8 cellular contexts compared by ENCODE assay signal in the genomic region with DNA sequence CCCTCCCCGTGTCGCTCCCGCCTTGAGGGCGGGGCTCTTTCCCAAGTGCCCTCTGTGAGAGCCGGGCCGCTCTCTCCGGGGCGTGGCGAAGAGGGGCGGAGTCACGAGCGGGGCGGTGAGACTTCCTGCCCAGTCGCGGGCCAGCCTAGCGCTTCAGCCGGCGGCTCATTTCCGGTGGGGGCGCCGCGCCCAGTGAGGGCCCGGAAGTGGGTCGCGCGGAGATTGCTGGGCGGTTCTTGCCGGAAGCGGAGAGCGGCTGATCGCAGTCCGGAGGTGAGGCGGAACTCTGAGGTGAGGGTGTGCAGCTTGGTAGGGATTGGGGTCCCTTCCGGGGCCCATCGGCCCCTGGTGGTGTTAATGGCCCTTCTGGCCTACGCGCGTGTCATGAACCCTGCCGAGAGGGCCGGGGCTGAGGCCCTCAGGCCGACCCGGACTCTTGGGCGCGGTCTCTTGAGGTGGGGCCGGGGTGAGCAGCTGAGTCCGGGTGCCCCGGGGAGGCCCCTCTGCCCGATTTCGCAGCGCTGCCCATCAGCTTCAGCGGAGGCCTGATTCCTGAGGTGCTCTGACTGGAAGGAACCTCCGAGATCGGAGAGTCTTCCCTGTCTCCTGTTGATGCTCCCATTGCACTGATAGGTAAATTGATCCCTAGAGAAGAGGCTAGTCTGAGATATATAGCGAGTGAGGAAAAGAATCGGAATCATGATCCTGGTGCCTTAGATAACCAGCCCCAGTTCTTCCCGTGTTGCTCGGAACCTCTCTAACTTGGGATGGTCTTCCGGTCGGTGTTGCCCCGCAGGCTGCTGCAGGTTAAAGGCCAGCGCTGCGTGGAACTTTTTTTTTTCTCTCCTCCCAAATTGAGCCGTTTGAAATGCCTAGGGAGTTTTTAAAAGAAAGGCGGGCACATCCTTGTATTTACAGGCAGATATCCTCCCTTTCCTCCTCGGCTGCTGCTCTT. TPM values are rescaled to one million over a fixed set of nuclear protein-coding genes. Genes with fewer than 3 reads are reported as not detected.
DNase-seq lines count a peak whose midpoint lies in the region; ATAC-seq and TF ChIP-seq lines count a peak whose summit lies in the region.

A gene with protein sequence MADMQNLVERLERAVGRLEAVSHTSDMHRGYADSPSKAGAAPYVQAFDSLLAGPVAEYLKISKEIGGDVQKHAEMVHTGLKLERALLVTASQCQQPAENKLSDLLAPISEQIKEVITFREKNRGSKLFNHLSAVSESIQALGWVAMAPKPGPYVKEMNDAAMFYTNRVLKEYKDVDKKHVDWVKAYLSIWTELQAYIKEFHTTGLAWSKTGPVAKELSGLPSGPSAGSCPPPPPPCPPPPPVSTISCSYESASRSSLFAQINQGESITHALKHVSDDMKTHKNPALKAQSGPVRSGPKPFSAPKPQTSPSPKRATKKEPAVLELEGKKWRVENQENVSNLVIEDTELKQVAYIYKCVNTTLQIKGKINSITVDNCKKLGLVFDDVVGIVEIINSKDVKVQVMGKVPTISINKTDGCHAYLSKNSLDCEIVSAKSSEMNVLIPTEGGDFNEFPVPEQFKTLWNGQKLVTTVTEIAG (plus strand): TSS at position 219 of the 955 bp plus-strand sequence. CDS start 18,618 bp downstream, outside the sequence.

- H3K27ac Mint-ChIP-seq in Caco-2 (ENCODE audit: unreplicated experiment): peak within 1 kb of the TSS; percentile 96

- no peaks in the 10 kb centered on the region for H3K36me3 ChIP-seq in Caco-2 (ENCODE audit: control insufficient read depth, insufficient read depth, low read length)
- peaks cover 7% of the 10 kb centered on the region for H3K36me3 ChIP-seq in HUES48 (ENCODE audit: control insufficient read depth, insufficient read depth, low read length)
- peaks cover 20% of the 10 kb centered on the region for H3K36me3 ChIP-seq in OCI-LY1 (ENCODE audit: insufficient read depth, low read length)
- H3K36me3 ChIP-seq in mesodermal cell (ENCODE audit: control insufficient read depth, insufficient read depth, low read length): peaks cover 42% of the 10 kb centered on the region

- no peak for TF ChIP-seq CTCF in Caco-2 (IDR thresholded peaks at IDR 0.05; ENCODE audit: insufficient read depth in 1 of 2, low read depth in 1 of 2, low read length in 1 of 2, severe bottlenecking in 1 of 2, unreplicated experiment in 1 of 2)
- TF ChIP-seq CTCF in OCI-LY1 (IDR thresholded peaks at IDR 0.05; ENCODE audit: low read length): no peak

- TSS peak; percentile 73 for BruUV-seq in Caco-2 (replicated peaks; lab: Mats Ljungman, UMichigan)

- in situ Hi-C loops in endometrial microvascular endothelial cells (cut with HindIII; ENCODE audit: inconsistent ontology term, low pct_unique_long_range_greater_than_20kb, low sequenced_read_pairs): no loop called here

- 1% methylated on average over 52 to 62 of the region's 65 CpGs for WGBS in mesodermal cell (ENCODE audit: insufficient coverage in 2 of 2), 2 experiments

- peaks cover 24% of the 10 kb centered on the region for H3K4me1 Mint-ChIP-seq in Caco-2 (ENCODE audit: low read depth, unreplicated experiment)

- peak within 1 kb of the TSS; percentile 95 for H3K4me2 ChIP-seq in OCI-LY1 (ENCODE audit: low read length)

- intact Hi-C loops in Caco-2 (cut with micrococcal nuclease; ENCODE audit: unreplicated experiment): no loop called here

- H3K4me3 ChIP-seq in Caco-2 (ENCODE audit: low read depth, low read length) (peak within 1 kb of the TSS; percentile 81), HUES48 (ENCODE audit: low read depth, low read length) (peak within 1 kb of the TSS; percentile 99), OCI-LY1 (ENCODE audit: low read depth, low read length, poor library complexity, severe bottlenecking) (peak within 1 kb of the TSS; percentile 82), mesodermal cell (ENCODE audit: extremely low read depth, insufficient read depth, low read length, poor library complexity, severe bottlenecking) (peak within 1 kb of the TSS; percentile 99)

- POLR2A ChIA-PET in Caco-2 (lab: Charles Lee): interaction anchor here (0.6 to 1.2 kb wide), 4 partner anchors 15 to 662 kb away, joined by 3 to 13 read pairs (median 5); a partner anchor contains a TSS

- peak within 1 kb of the TSS; percentile 99 for H3K9ac ChIP-seq in HUES48 (ENCODE audit: low read depth, low read length)
- H3K9ac ChIP-seq in OCI-LY1 (ENCODE audit: low read length): peak within 1 kb of the TSS; percentile 97

- no peaks in the 10 kb centered on the region for H3K27me3 ChIP-seq in Caco-2 (replicated peaks; ENCODE audit: control insufficient read depth, insufficient read depth, low read length)
- H3K27me3 ChIP-seq in HUES48 (ENCODE audit: control insufficient read depth, insufficient read depth, low read length): no peaks in the 10 kb centered on the region
- no peaks in the 10 kb centered on the region for H3K27me3 ChIP-seq in OCI-LY1 (ENCODE audit: insufficient read depth, low read length)

- H3K4me1 ChIP-seq in Caco-2 (peaks cover 5% of the 10 kb centered on the region; the same call in 1 of the 2 replicates), HUES48 (ENCODE audit: control insufficient read depth, insufficient read depth, low read length) (peaks cover 9% of the 10 kb centered on the region), OCI-LY1 (ENCODE audit: insufficient read depth, low read length, severe bottlenecking) (peaks cover 45% of the 10 kb centered on the region), mesodermal cell (ENCODE audit: control insufficient read depth, insufficient read depth, low read length, poor library complexity, severe bottlenecking) (peaks cover 31% of the 10 kb centered on the region)

- H2AFZ ChIP-seq in OCI-LY1 (ENCODE audit: low read length): no peak within 1 kb of the TSS

- peak within 1 kb of the TSS; percentile 83 for H3K4me3 Mint-ChIP-seq in Caco-2 (ENCODE audit: unreplicated experiment)

- no peaks in the 10 kb centered on the region for H3K9me3 Mint-ChIP-seq in Caco-2 (ENCODE audit: unreplicated experiment)

- H3K9me3 ChIP-seq in Caco-2: no peaks in the 10 kb centered on the region
- no peaks in the 10 kb centered on the region for H3K9me3 ChIP-seq in HUES48 (ENCODE audit: control insufficient read depth, insufficient read depth, low read length)
- H3K9me3 ChIP-seq in OCI-LY1 (ENCODE audit: low read length): no peaks in the 10 kb centered on the region
- H3K9me3 ChIP-seq in mesodermal cell (ENCODE audit: control insufficient read depth, low read length): no peaks in the 10 kb centered on the region

- peak; percentile 73 for ATAC-seq in GM21390 (IDR thresholded peaks at IDR 0.05; ENCODE audit: unreplicated experiment)

- H3K27ac ChIP-seq in HUES48 (ENCODE audit: low read depth, low read length) (peak within 1 kb of the TSS; percentile 100), OCI-LY1 (ENCODE audit: low read depth, low read length, poor library complexity, severe bottlenecking) (peak within 1 kb of the TSS; percentile 99), mesodermal cell (ENCODE audit: low read depth, low read length, severe bottlenecking) (peak within 1 kb of the TSS; percentile 93)

- H3F3A ChIP-seq in OCI-LY1 (ENCODE audit: insufficient read depth, low read length): peaks cover 5% of the 10 kb centered on the region; the same call in 1 of the 2 replicates

- CTCF ChIA-PET in Caco-2 (lab: Charles Lee): interaction anchor here (0.6 to 1.8 kb wide), 6 partner anchors 10 to 364 kb away, joined by 3 to 5 read pairs (median 4); a partner anchor contains a TSS

- H4K20me1 ChIP-seq in OCI-LY1 (ENCODE audit: insufficient read depth, low read length): no peaks in the 10 kb centered on the region

- H3K36me3 Mint-ChIP-seq in Caco-2 (ENCODE audit: insufficient read depth, unreplicated experiment): peaks cover 41% of the 10 kb centered on the region

- H3K9me2 ChIP-seq in OCI-LY1 (ENCODE audit: low read depth, low read length): no peaks in the 10 kb centered on the region

- no peaks in the 10 kb centered on the region for H3K27me3 Mint-ChIP-seq in Caco-2 (ENCODE audit: insufficient read depth, unreplicated experiment)

- peaks cover 48% of the 10 kb centered on the region for H3K79me2 ChIP-seq in OCI-LY1 (ENCODE audit: insufficient read depth, low read length)

- peak; percentile 96 to 97 for DNase-seq in Caco-2
- peak; percentile 100 for DNase-seq in activated CD8-positive, alpha-beta memory T cell treated with anti-CD3 and anti-CD28 coated beads, Interleukin-2, amount 50 U/mL, for 4 hours
- peak; percentile 100 for DNase-seq in stimulated activated CD8-positive, alpha-beta memory T cell treated with anti-CD3 and anti-CD28 coated beads, Interleukin-15, amount 100 ng/mL, for 48 hours (ENCODE audit: low read depth in 2 of 2)

RNA-seq across cellular contexts. Expression of the gene that starts here (rescaled TPM):
- total RNA-seq in Caco-2 (2022): 181 and 219 TPM in 2 replicates
- total RNA-seq in endometrial microvascular endothelial cells (ENCODE audit: inconsistent ontology term): 549 TPM
- polyA plus RNA-seq in mesodermal cell (2013, experiment 1 of 2): 425 TPM
- 375 TPM for polyA plus RNA-seq in mesodermal cell (2013, experiment 2 of 2)

Comparison
In these comparisons a context has a peak if more than half of its experiments do, and no peak if none do; other contexts are left out.
1. Peak in every context shown above with its lines: DNase-seq, ATAC-seq, H3K4me3 ChIP-seq and H3K27ac ChIP-seq.